1 cellular context compared by ENCODE assay signal in the genomic region with DNA sequence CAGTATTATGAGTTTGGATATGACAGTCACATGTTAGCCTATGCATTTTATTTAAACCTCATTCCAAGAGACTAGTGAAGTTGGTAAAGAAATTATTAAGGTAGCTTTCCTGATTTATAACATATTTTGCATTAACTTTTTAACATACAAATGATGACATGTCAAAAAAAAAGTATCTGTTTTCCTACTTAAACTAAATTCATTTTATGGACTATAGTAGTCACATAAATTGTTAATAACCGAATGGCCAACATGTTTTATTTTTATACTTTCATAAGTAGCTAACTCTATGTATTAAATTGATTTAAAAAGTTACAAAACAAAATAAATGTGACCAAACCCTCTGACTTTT.
TF ChIP-seq lines count a peak whose summit lies in the region.

No MANE protein-coding gene starts in this region.

TF ChIP-seq in K562, 482 proteins besides CTCF, POLR2A, EP300 and RAD21:
- TF ChIP-seq SMARCC2 (IDR thresholded peaks at IDR 0.05; ENCODE audit: low read depth): no peak
- TF ChIP-seq ZNF316 (IDR thresholded peaks at IDR 0.05): peak; percentile 95
- TF ChIP-seq FOXP1 (CRISPR knock-in tag; IDR thresholded peaks at IDR 0.05): no peak
- TF ChIP-seq ADNP (tag; IDR thresholded peaks at IDR 0.05): peak; percentile 19
- no peak for TF ChIP-seq HNRNPUL1 (IDR thresholded peaks at IDR 0.05; ENCODE audit: low read length)
- TF ChIP-seq HNRNPL (IDR thresholded peaks at IDR 0.05; ENCODE audit: low read depth, low read length): no peak
- TF ChIP-seq KDM1A (IDR thresholded peaks at IDR 0.05): no peak
- TF ChIP-seq, protein P1, sequence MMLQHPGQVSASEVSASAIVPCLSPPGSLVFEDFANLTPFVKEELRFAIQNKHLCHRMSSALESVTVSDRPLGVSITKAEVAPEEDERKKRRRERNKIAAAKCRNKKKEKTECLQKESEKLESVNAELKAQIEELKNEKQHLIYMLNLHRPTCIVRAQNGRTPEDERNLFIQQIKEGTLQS (IDR thresholded peaks at IDR 0.05): no peak
- TF ChIP-seq, protein P1 (CRISPR knock-in tag; conservative IDR thresholded peaks at IDR 0.05): no peak
- TF ChIP-seq, protein P2, sequence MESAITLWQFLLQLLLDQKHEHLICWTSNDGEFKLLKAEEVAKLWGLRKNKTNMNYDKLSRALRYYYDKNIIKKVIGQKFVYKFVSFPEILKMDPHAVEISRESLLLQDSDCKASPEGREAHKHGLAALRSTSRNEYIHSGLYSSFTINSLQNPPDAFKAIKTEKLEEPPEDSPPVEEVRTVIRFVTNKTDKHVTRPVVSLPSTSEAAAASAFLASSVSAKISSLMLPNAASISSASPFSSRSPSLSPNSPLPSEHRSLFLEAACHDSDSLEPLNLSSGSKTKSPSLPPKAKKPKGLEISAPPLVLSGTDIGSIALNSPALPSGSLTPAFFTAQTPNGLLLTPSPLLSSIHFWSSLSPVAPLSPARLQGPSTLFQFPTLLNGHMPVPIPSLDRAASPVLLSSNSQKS (CRISPR knock-in tag; IDR thresholded peaks at IDR 0.05): no peak
- no peak for TF ChIP-seq MCM2 (IDR thresholded peaks at IDR 0.05; ENCODE audit: low read depth)
- TF ChIP-seq, protein P3, sequence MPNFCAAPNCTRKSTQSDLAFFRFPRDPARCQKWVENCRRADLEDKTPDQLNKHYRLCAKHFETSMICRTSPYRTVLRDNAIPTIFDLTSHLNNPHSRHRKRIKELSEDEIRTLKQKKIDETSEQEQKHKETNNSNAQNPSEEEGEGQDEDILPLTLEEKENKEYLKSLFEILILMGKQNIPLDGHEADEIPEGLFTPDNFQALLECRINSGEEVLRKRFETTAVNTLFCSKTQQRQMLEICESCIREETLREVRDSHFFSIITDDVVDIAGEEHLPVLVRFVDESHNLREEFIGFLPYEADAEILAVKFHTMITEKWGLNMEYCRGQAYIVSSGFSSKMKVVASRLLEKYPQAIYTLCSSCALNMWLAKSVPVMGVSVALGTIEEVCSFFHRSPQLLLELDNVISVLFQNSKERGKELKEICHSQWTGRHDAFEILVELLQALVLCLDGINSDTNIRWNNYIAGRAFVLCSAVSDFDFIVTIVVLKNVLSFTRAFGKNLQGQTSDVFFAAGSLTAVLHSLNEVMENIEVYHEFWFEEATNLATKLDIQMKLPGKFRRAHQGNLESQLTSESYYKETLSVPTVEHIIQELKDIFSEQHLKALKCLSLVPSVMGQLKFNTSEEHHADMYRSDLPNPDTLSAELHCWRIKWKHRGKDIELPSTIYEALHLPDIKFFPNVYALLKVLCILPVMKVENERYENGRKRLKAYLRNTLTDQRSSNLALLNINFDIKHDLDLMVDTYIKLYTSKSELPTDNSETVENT (CRISPR knock-in tag; IDR thresholded peaks at IDR 0.05): no peak
- TF ChIP-seq, protein P4, sequence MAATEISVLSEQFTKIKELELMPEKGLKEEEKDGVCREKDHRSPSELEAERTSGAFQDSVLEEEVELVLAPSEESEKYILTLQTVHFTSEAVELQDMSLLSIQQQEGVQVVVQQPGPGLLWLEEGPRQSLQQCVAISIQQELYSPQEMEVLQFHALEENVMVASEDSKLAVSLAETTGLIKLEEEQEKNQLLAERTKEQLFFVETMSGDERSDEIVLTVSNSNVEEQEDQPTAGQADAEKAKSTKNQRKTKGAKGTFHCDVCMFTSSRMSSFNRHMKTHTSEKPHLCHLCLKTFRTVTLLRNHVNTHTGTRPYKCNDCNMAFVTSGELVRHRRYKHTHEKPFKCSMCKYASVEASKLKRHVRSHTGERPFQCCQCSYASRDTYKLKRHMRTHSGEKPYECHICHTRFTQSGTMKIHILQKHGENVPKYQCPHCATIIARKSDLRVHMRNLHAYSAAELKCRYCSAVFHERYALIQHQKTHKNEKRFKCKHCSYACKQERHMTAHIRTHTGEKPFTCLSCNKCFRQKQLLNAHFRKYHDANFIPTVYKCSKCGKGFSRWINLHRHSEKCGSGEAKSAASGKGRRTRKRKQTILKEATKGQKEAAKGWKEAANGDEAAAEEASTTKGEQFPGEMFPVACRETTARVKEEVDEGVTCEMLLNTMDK (IDR thresholded peaks at IDR 0.05; ENCODE audit: borderline replicate concordance, insufficient read depth, low read depth, low read length, poor library complexity, severe bottlenecking): no peak
- TF ChIP-seq KLF6 (CRISPR knock-in tag; IDR thresholded peaks at IDR 0.05; ENCODE audit: borderline replicate concordance): no peak
- TF ChIP-seq, protein P5, sequence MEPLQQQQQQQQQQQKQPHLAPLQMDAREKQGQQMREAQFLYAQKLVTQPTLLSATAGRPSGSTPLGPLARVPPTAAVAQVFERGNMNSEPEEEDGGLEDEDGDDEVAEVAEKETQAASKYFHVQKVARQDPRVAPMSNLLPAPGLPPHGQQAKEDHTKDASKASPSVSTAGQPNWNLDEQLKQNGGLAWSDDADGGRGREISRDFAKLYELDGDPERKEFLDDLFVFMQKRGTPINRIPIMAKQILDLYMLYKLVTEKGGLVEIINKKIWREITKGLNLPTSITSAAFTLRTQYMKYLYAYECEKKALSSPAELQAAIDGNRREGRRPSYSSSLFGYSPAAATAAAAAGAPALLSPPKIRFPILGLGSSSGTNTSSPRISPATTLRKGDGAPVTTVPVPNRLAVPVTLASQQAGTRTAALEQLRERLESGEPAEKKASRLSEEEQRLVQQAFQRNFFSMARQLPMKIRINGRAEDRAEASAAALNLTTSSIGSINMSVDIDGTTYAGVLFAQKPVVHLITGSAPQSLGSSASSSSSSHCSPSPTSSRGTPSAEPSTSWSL (CRISPR knock-in tag; IDR thresholded peaks at IDR 0.05; ENCODE audit: borderline replicate concordance): no peak
- no peak for TF ChIP-seq ZNF778 (CRISPR knock-in tag; IDR thresholded peaks at IDR 0.05)
- no peak for TF ChIP-seq DMBX1 (CRISPR knock-in tag; IDR thresholded peaks at IDR 0.05; ENCODE audit: borderline replicate concordance)
- no peak for TF ChIP-seq HMG20B (CRISPR knock-in tag; IDR thresholded peaks at IDR 0.05)
- TF ChIP-seq, protein P6, sequence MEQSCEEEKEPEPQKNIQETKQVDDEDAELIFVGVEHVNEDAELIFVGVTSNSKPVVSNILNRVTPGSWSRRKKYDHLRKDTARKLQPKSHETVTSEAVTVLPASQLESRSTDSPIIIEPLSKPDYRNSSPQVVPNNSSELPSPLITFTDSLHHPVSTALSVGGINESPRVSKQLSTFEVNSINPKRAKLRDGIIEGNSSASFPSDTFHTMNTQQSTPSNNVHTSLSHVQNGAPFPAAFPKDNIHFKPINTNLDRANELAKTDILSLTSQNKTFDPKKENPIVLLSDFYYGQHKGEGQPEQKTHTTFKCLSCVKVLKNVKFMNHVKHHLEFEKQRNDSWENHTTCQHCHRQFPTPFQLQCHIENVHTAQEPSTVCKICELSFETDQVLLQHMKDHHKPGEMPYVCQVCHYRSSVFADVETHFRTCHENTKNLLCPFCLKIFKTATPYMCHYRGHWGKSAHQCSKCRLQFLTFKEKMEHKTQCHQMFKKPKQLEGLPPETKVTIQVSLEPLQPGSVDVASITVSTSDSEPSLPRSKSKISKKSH (CRISPR knock-in tag; IDR thresholded peaks at IDR 0.05): no peak
- TF ChIP-seq RFX1 (IDR thresholded peaks at IDR 0.05): 0 out of 2 replicates have a peak, but pooled peaks have one; percentile 2
- TF ChIP-seq TAF15 (IDR thresholded peaks at IDR 0.05; ENCODE audit: low read depth, low read length): no peak
- no peak for TF ChIP-seq CAMTA2 (CRISPR knock-in tag; conservative IDR thresholded peaks at IDR 0.05)
- TF ChIP-seq C11orf30 (IDR thresholded peaks at IDR 0.05; ENCODE audit: low read depth): peak; percentile 81
- TF ChIP-seq, protein P7, sequence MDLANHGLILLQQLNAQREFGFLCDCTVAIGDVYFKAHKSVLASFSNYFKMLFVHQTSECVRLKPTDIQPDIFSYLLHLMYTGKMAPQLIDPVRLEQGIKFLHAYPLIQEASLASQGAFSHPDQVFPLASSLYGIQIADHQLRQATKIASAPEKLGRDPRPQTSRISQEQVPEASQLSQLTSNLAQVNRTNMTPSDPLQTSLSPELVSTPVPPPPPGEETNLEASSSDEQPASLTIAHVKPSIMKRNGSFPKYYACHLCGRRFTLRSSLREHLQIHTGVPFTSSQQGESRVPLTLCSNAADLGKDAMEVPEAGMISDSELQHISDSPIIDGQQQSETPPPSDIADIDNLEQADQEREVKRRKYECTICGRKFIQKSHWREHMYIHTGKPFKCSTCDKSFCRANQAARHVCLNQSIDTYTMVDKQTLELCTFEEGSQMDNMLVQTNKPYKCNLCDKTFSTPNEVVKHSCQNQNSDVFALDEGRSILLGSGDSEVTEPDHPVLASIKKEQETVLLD (IDR thresholded peaks at IDR 0.05): no peak
- TF ChIP-seq NFIC (IDR thresholded peaks at IDR 0.05): no peak
- no peak for TF ChIP-seq TRIM28 (IDR thresholded peaks at IDR 0.05)
- TF ChIP-seq ESRRB (CRISPR knock-in tag; IDR thresholded peaks at IDR 0.05; ENCODE audit: borderline replicate concordance): no peak
- TF ChIP-seq, protein P8, sequence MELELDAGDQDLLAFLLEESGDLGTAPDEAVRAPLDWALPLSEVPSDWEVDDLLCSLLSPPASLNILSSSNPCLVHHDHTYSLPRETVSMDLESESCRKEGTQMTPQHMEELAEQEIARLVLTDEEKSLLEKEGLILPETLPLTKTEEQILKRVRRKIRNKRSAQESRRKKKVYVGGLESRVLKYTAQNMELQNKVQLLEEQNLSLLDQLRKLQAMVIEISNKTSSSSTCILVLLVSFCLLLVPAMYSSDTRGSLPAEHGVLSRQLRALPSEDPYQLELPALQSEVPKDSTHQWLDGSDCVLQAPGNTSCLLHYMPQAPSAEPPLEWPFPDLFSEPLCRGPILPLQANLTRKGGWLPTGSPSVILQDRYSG (tag; conservative IDR thresholded peaks at IDR 0.05; ENCODE audit: low read depth): no peak
- TF ChIP-seq, protein P9, sequence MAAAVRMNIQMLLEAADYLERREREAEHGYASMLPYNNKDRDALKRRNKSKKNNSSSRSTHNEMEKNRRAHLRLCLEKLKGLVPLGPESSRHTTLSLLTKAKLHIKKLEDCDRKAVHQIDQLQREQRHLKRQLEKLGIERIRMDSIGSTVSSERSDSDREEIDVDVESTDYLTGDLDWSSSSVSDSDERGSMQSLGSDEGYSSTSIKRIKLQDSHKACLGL (CRISPR knock-in tag; IDR thresholded peaks at IDR 0.05; ENCODE audit: borderline replicate concordance, poor library complexity, severe bottlenecking): no peak
- TF ChIP-seq SPI1 (IDR thresholded peaks at IDR 0.05; ENCODE audit: borderline replicate concordance, low read depth, low read length): no peak
- TF ChIP-seq, protein P10, sequence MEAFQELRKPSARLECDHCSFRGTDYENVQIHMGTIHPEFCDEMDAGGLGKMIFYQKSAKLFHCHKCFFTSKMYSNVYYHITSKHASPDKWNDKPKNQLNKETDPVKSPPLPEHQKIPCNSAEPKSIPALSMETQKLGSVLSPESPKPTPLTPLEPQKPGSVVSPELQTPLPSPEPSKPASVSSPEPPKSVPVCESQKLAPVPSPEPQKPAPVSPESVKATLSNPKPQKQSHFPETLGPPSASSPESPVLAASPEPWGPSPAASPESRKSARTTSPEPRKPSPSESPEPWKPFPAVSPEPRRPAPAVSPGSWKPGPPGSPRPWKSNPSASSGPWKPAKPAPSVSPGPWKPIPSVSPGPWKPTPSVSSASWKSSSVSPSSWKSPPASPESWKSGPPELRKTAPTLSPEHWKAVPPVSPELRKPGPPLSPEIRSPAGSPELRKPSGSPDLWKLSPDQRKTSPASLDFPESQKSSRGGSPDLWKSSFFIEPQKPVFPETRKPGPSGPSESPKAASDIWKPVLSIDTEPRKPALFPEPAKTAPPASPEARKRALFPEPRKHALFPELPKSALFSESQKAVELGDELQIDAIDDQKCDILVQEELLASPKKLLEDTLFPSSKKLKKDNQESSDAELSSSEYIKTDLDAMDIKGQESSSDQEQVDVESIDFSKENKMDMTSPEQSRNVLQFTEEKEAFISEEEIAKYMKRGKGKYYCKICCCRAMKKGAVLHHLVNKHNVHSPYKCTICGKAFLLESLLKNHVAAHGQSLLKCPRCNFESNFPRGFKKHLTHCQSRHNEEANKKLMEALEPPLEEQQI (IDR thresholded peaks at IDR 0.05): 0 out of 2 replicates have a peak, but pooled peaks have one; percentile 2
- peak; percentile 43; the same call in 1 of the 2 replicates for TF ChIP-seq MAFG (tag; conservative IDR thresholded peaks at IDR 0.05)
